In genomic region chr4:106369456-106370060, GRCh38 we compare ENCODE assay signal across 8 cellular contexts. TPM values are rescaled to one million over a fixed set of nuclear protein-coding genes. Genes with fewer than 3 reads are reported as not detected.
A peak's percentile ranks its signal among the peaks of the same experiment; 100 is the strongest.
DNase-seq lines count a peak whose midpoint lies in the region; ATAC-seq and TF ChIP-seq lines count a peak whose summit lies in the region.

No MANE protein-coding gene starts in this region.

- POLR2A ChIA-PET in AG04449 (lab: Yijun Ruan, JAX), result no interaction called here
- POLR2A ChIA-PET in HEK293T (lab: Yijun Ruan, JAX), result no interaction called here
- POLR2A ChIA-PET in WTC11 (lab: Charles Lee), result no interaction called here

- H3K4me3 ChIP-seq in AG04449 (ENCODE audit: low read depth, low read length), result no peak overlapping the region
- no peak overlapping the region for H3K4me3 ChIP-seq in NB4 (ENCODE audit: low read depth, low read length)

- DNase-seq in AG04449 (ENCODE audit: low read depth, low spot score) (peak; percentile 53), G401 (ENCODE audit: low spot score) (peak; percentile 35), HEK293T (ENCODE audit: extremely low spot score) (peak; percentile 45), NB4 (ENCODE audit: low read depth) (peak; percentile 85), WTC11 (ENCODE audit: low spot score) (peak; percentile 31), iPS DF 4.7 (ENCODE audit: extremely low read depth, low spot score) (peak; percentile 41)
- no peak for DNase-seq in stimulated activated naive B cell treated with anti-CD40 and anti-IgM and Interleukin-4, amounts not matched to agents 10 μg/mL and 1 μg/mL and 100 μg/mL, for 72 hours

- no peaks in the 10 kb centered on the region for H3K36me3 Mint-ChIP-seq in WTC11
- H3K36me3 Mint-ChIP-seq in stimulated activated naive B cell treated with anti-CD40 and anti-IgM and Interleukin-4, amounts not matched to agents 10 μg/mL and 1 μg/mL and 100 μg/mL, for 72 hours, result no peaks in the 10 kb centered on the region

- no peak overlapping the region for H3K4me3 Mint-ChIP-seq in WTC11
- H3K4me3 Mint-ChIP-seq in stimulated activated naive B cell treated with anti-CD40 and anti-IgM and Interleukin-4, amounts not matched to agents 10 μg/mL and 1 μg/mL and 100 μg/mL, for 72 hours, result no peak overlapping the region

- peaks cover 5% of the 10 kb centered on the region for H3K4me1 Mint-ChIP-seq in WTC11
- no peaks in the 10 kb centered on the region for H3K4me1 Mint-ChIP-seq in stimulated activated naive B cell treated with anti-CD40 and anti-IgM and Interleukin-4, amounts not matched to agents 10 μg/mL and 1 μg/mL and 100 μg/mL, for 72 hours

- TF ChIP-seq CTCF in AG04449 (IDR thresholded peaks at IDR 0.05; ENCODE audit: insufficient read depth, low read length, missing control alignments) (peak; percentile 52), NB4 (IDR thresholded peaks at IDR 0.05; ENCODE audit: low read depth, low read length) (peak; percentile 61), WTC11 (IDR thresholded peaks at IDR 0.05) (peak; percentile 29; the same call in 1 of the 2 replicates)

- H3K9me3 Mint-ChIP-seq in WTC11, result no peaks in the 10 kb centered on the region
- no peaks in the 10 kb centered on the region for H3K9me3 Mint-ChIP-seq in stimulated activated naive B cell treated with anti-CD40 and anti-IgM and Interleukin-4, amounts not matched to agents 10 μg/mL and 1 μg/mL and 100 μg/mL, for 72 hours

- no peak overlapping the region for H3K27ac Mint-ChIP-seq in WTC11
- H3K27ac Mint-ChIP-seq in stimulated activated naive B cell treated with anti-CD40 and anti-IgM and Interleukin-4, amounts not matched to agents 10 μg/mL and 1 μg/mL and 100 μg/mL, for 72 hours, result no peak overlapping the region

- TF ChIP-seq POLR2A in NB4 (IDR thresholded peaks at IDR 0.05; ENCODE audit: extremely low read depth, insufficient read length), result no peak

- CTCF ChIA-PET in AG04449 (lab: Yijun Ruan, JAX), result interaction anchor here (0.6 to 6.4 kb wide), 46 partner anchors 9 to 813 kb away, joined by 3 to 65 read pairs (median 4); no protein-coding TSS in a partner anchor
- CTCF ChIA-PET in HEK293T (lab: Yijun Ruan, JAX), result interaction anchor here (0.5 to 1.6 kb wide), 7 partner anchors 15 to 528 kb away, joined by 3 to 4 read pairs (median 3); no protein-coding TSS in a partner anchor
- CTCF ChIA-PET in WTC11 (lab: Charles Lee), result interaction anchor here (0.8 to 3.1 kb wide), 10 partner anchors 12 to 529 kb away, joined by 3 to 20 read pairs (median 6); no protein-coding TSS in a partner anchor

- no peaks in the 10 kb centered on the region for H3K27me3 Mint-ChIP-seq in WTC11 (ENCODE audit: low read depth)
- peaks cover 12 to 13% of the 10 kb centered on the region in 2 donors for H3K27me3 Mint-ChIP-seq in stimulated activated naive B cell treated with anti-CD40 and anti-IgM and Interleukin-4, amounts not matched to agents 10 μg/mL and 1 μg/mL and 100 μg/mL, for 72 hours

- in situ Hi-C loops in G401 (cut with HindIII; ENCODE audit: low sequenced_read_pairs), result no loop called here

- ATAC-seq in WTC11 (peak; percentile 82), HG03460 (IDR thresholded peaks at IDR 0.05; ENCODE audit: unreplicated experiment) (no peak)
- ATAC-seq in stimulated activated naive B cell treated with anti-CD40 and anti-IgM and Interleukin-4, amounts not matched to agents 10 μg/mL and 1 μg/mL and 100 μg/mL, for 72 hours (replicated peaks), result peak; percentile 46 to 51

TF ChIP-seq in HEK293T, 16 proteins besides CTCF, POLR2A, EP300 and RAD21:
- TF ChIP-seq FOXK2 (IDR thresholded peaks at IDR 0.05) (no peak), ARNT (IDR thresholded peaks at IDR 0.05) (no peak), SP1 (IDR thresholded peaks at IDR 0.05) (no peak), HDGF (IDR thresholded peaks at IDR 0.05; ENCODE audit: borderline replicate concordance) (no peak), ELF4 (IDR thresholded peaks at IDR 0.05) (no peak), L3MBTL2 (conservative IDR thresholded peaks at IDR 0.05) (no peak), FOXA1 (IDR thresholded peaks at IDR 0.05) (no peak), FOXM1 (IDR thresholded peaks at IDR 0.05; ENCODE audit: borderline replicate concordance) (no peak), BHLHE40 (IDR thresholded peaks at IDR 0.05; ENCODE audit: borderline replicate concordance) (no peak), CTBP1 (IDR thresholded peaks at IDR 0.05; ENCODE audit: borderline replicate concordance) (no peak), PKNOX1 (IDR thresholded peaks at IDR 0.05) (no peak), LEF1 (IDR thresholded peaks at IDR 0.05; ENCODE audit: borderline replicate concordance) (no peak), TARDBP (IDR thresholded peaks at IDR 0.05) (no peak), ZNF384 (IDR thresholded peaks at IDR 0.05) (no peak), SUZ12 (IDR thresholded peaks at IDR 0.05) (no peak), NFRKB (IDR thresholded peaks at IDR 0.05) (no peak)

TF ChIP-seq in WTC11, 78 proteins besides CTCF, POLR2A, EP300 and RAD21 (continues in another document):
- TF ChIP-seq ATF1 (CRISPR knock-in tag; IDR thresholded peaks at IDR 0.05) (no peak), ZNF532 (CRISPR knock-in tag; IDR thresholded peaks at IDR 0.05; ENCODE audit: borderline replicate concordance) (no peak), STAT6 (CRISPR knock-in tag; conservative IDR thresholded peaks at IDR 0.05; ENCODE audit: low read depth) (no peak), ZNF425 (CRISPR knock-in tag; conservative IDR thresholded peaks at IDR 0.05) (no peak)

RNA-seq across cellular contexts. Expression of gene GIMD1, which starts 1.0 kb away (rescaled TPM):
- not detected in 2 replicates for total RNA-seq in G401 (2014; rRNA removed; shearing (Covaris generic))
- not detected in 3 replicates for total RNA-seq in WTC11 (2021)

RNA-seq across cellular contexts. Expression of gene AIMP1, which starts 53.2 kb away (rescaled TPM):
- 24.6 and 31.9 TPM in 2 replicates for total RNA-seq in G401 (2014; rRNA removed; shearing (Covaris generic))
- 51.2 to 53.3 TPM (median 52.5 TPM) in 3 replicates for total RNA-seq in WTC11 (2021)

RNA-seq across cellular contexts. Expression of gene TBCK, which starts 53.5 kb away (rescaled TPM):
- 19.0 and 29.5 TPM in 2 replicates for total RNA-seq in G401 (2014; rRNA removed; shearing (Covaris generic))
- 26.3 to 30.5 TPM (median 28.6 TPM) in 3 replicates for total RNA-seq in WTC11 (2021)
